Comparison of ENCODE assay signal across 27 cellular contexts in the genomic region with DNA sequence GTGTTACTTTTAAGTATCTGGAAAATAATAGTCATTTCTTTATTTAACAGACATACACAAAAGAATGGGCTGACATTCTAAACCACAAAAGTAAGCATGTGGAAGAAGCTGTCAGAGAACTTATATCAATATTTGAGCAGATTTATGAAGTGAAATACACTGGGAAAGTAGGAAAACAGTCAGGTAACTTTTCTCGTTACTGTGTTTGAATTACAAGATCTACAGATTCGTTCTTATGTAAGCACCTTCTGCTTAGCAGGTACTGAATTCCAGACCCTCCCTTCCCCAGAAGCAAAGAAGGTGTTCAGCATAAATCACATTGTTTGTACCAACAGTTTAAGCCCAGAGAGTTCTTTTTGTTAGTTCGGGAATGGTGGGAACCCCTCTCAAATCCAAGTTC.
"Had no signal": no experiment of that assay in that cellular context is flagged by ENCODE, and none has a peak within 500 bp of the region (broad histone marks: within the 10 kb centered on the region; RNA-seq: fewer than 3 reads in every experiment).

No MANE protein-coding gene starts in this region.

- H3K36me3 ChIP-seq: left lung, lower lobe of right lung, ovary, stomach, thoracic aorta, tibial artery, uterus had no signal

- H3K9me3 Mint-ChIP-seq: immature natural killer cell; nephron; stimulated activated naive B cell treated with anti-CD40 and anti-IgM and Interleukin-4, amounts not matched to agents 10 μg/mL and 1 μg/mL and 100 μg/mL, for 72 hours; type B pancreatic cell had no signal

- H3K4me3 Mint-ChIP-seq: immature natural killer cell; naive thymus-derived CD8-positive, alpha-beta T cell; nephron; stimulated activated naive B cell treated with anti-CD40 and anti-IgM and Interleukin-4, amounts not matched to agents 10 μg/mL and 1 μg/mL and 100 μg/mL, for 72 hours; type B pancreatic cell had no signal

- H3K36me3 Mint-ChIP-seq: immature natural killer cell; naive thymus-derived CD8-positive, alpha-beta T cell; stimulated activated naive B cell treated with anti-CD40 and anti-IgM and Interleukin-4, amounts not matched to agents 10 μg/mL and 1 μg/mL and 100 μg/mL, for 72 hours; type B pancreatic cell had no signal

- H3K27me3 ChIP-seq: ovary had no signal

- ATAC-seq: left colon; left lung; lower lobe of right lung; naive thymus-derived CD8-positive, alpha-beta T cell; right cardiac atrium; sciatic nerve; stimulated activated naive B cell treated with anti-CD40 and anti-IgM and Interleukin-4, amounts not matched to agents 10 μg/mL and 1 μg/mL and 100 μg/mL, for 72 hours; stimulated activated naive CD8-positive, alpha-beta T cell treated with anti-CD3 and anti-CD28 coated beads, Interleukin-15, Interleukin-2, amounts not matched to agents 100 U/mL and 50 U/mL, for 24 hours had no signal

- DNase-seq: hypothalamus; immature natural killer cell; kidney; left colon; left lung; lower lobe of right lung; mammary epithelial cell; mesenchymal stem cell; naive thymus-derived CD8-positive, alpha-beta T cell; ovary; retina; right cardiac atrium; stimulated activated CD4-positive, alpha-beta T cell treated with anti-CD3 and anti-CD28 coated beads, Interleukin-12 subunit alpha, Interleukin-12 subunit beta, amount 100 ng/mL, for 4 hours; stimulated activated CD4-positive, alpha-beta T cell treated with anti-CD3 and anti-CD28 coated beads, Interleukin-15, amount 100 ng/mL, for 24 hours; stimulated activated CD4-positive, alpha-beta T cell treated with anti-CD3 and anti-CD28 coated beads, Interleukin-2, amount 100 ng/mL, for 24 hours; stimulated activated CD4-positive, alpha-beta T cell treated with anti-CD3 and anti-CD28 coated beads, Interleukin-4, amount 100 ng/mL, for 1 hour; stimulated activated naive B cell treated with anti-CD40 and anti-IgM and Interleukin-4, amounts not matched to agents 10 μg/mL and 1 μg/mL and 100 μg/mL, for 72 hours; stimulated activated naive CD8-positive, alpha-beta T cell treated with anti-CD3 and anti-CD28 coated beads, Interleukin-15, Interleukin-2, amounts not matched to agents 100 U/mL and 50 U/mL, for 24 hours; stomach; tibial artery; uterus had no signal

- H3K9me3 ChIP-seq: left lung, lower lobe of right lung, ovary, stomach, thoracic aorta, tibial artery, uterus had no signal

- H3K4me3 ChIP-seq: left lung, lower lobe of right lung, ovary, skin epidermis, stomach, thoracic aorta, tibial artery, uterus had no signal

- H3K4me1 Mint-ChIP-seq: immature natural killer cell; naive thymus-derived CD8-positive, alpha-beta T cell; stimulated activated naive B cell treated with anti-CD40 and anti-IgM and Interleukin-4, amounts not matched to agents 10 μg/mL and 1 μg/mL and 100 μg/mL, for 72 hours had no signal

- H3K27ac Mint-ChIP-seq: immature natural killer cell; naive thymus-derived CD8-positive, alpha-beta T cell; nephron; progenitor cell of endocrine pancreas; stimulated activated naive B cell treated with anti-CD40 and anti-IgM and Interleukin-4, amounts not matched to agents 10 μg/mL and 1 μg/mL and 100 μg/mL, for 72 hours; type B pancreatic cell had no signal

- H3K27ac ChIP-seq: left lung, lower lobe of right lung, ovary, skin epidermis, stomach, thoracic aorta, tibial artery, uterus had no signal

- H3K4me1 ChIP-seq: left lung, lower lobe of right lung, stomach, tibial artery, uterus had no signal
